1 cellular context compared by ENCODE assay signal in the genomic region with DNA sequence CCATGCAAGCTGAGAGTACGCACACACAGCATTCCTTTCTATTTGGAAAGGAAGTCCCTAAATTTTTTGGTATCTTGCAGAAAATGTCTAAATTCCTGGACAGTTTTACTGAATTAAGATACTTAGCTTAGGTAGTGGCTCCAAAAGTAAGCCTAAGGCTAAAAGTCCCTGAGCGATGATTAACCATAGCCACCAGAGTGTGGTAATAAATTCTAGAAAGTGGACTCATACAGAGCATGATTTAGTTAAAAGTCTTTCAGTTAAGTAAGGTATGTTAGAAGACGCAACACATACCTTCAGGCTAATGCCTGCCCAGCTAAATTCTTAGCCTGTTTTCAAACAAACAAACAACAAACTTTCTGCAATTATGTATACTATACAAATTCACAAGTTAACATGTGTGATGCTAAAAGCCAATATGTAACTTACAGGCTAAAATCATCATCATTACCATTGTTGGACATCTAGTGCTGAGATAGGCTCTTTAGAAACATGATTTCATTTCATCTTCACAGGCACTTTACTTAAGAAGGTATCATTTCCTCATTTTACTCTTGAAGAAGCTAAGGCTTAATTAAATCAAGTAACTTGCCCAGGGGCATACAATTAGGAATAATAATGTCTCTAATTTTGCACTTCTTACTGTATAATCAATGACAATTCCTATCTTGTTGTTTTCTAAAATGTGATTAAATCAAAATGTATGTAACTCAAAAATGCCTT.
TF ChIP-seq lines count a peak whose summit lies in the region.

No MANE protein-coding gene starts in this region.

TF ChIP-seq in GM12878, 131 proteins besides CTCF, POLR2A, EP300 and RAD21 (continued from another document):
- TF ChIP-seq, protein P1, sequence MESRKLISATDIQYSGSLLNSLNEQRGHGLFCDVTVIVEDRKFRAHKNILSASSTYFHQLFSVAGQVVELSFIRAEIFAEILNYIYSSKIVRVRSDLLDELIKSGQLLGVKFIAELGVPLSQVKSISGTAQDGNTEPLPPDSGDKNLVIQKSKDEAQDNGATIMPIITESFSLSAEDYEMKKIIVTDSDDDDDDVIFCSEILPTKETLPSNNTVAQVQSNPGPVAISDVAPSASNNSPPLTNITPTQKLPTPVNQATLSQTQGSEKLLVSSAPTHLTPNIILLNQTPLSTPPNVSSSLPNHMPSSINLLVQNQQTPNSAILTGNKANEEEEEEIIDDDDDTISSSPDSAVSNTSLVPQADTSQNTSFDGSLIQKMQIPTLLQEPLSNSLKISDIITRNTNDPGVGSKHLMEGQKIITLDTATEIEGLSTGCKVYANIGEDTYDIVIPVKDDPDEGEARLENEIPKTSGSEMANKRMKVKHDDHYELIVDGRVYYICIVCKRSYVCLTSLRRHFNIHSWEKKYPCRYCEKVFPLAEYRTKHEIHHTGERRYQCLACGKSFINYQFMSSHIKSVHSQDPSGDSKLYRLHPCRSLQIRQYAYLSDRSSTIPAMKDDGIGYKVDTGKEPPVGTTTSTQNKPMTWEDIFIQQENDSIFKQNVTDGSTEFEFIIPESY (IDR thresholded peaks at IDR 0.05): no peak
- TF ChIP-seq NFIC (IDR thresholded peaks at IDR 0.05; ENCODE audit: low read depth, low read length) (no peak), CREB1 (IDR thresholded peaks at IDR 0.05; ENCODE audit: low read depth) (no peak), ZNF384 (IDR thresholded peaks at IDR 0.05; ENCODE audit: borderline replicate concordance, low read depth, low read length) (no peak), EZH2 (IDR thresholded peaks at IDR 0.05; ENCODE audit: borderline replicate concordance, control insufficient read depth, low read depth, low read length) (no peak), SREBF1 (IDR thresholded peaks at IDR 0.05; ENCODE audit: low read length) (no peak), ATF7 (IDR thresholded peaks at IDR 0.05; ENCODE audit: low read depth) (peak; percentile 30), EGR1 (IDR thresholded peaks at IDR 0.05; ENCODE audit: borderline replicate concordance in 1 of 2, low read depth in 2 of 2, low read length in 2 of 2) (no peak), SUZ12 (IDR thresholded peaks at IDR 0.05; ENCODE audit: unreplicated experiment) (no peak), TBL1XR1 (IDR thresholded peaks at IDR 0.05; ENCODE audit: low read depth, low read length) (no peak), RFX5 (IDR thresholded peaks at IDR 0.05; ENCODE audit: low read depth, low read length) (no peak), DPF2 (IDR thresholded peaks at IDR 0.05) (peak; percentile 46; the same call in 1 of the 2 replicates), POLR2AphosphoS5 (IDR thresholded peaks at IDR 0.05; ENCODE audit: low read length) (no peak), KLF5 (IDR thresholded peaks at IDR 0.05; ENCODE audit: partially characterized antibody) (no peak), MTA2 (IDR thresholded peaks at IDR 0.05; ENCODE audit: low read depth) (peak; percentile 79), ZSCAN29 (IDR thresholded peaks at IDR 0.05) (no peak), SUPT20H (IDR thresholded peaks at IDR 0.05; ENCODE audit: borderline replicate concordance, control insufficient read depth, low read depth, low read length) (no peak), TCF3 (IDR thresholded peaks at IDR 0.05; ENCODE audit: borderline replicate concordance, insufficient read depth, low read depth, low read length) (no peak), ZNF24 (IDR thresholded peaks at IDR 0.05) (peak; percentile 78), BHLHE40 (IDR thresholded peaks at IDR 0.05; ENCODE audit: borderline replicate concordance in 1 of 2, low read depth in 2 of 2, low read length in 1 of 2) (no peak), CHD2 (IDR thresholded peaks at IDR 0.05; ENCODE audit: borderline replicate concordance, low read depth, low read length) (no peak), HDAC2 (IDR thresholded peaks at IDR 0.05) (no peak), FOS (IDR thresholded peaks at IDR 0.05; ENCODE audit: borderline replicate concordance, extremely low read depth, insufficient read length) (no peak), HDAC6 (IDR thresholded peaks at IDR 0.05; ENCODE audit: unreplicated experiment) (no peak)
- TF ChIP-seq, protein P2, sequence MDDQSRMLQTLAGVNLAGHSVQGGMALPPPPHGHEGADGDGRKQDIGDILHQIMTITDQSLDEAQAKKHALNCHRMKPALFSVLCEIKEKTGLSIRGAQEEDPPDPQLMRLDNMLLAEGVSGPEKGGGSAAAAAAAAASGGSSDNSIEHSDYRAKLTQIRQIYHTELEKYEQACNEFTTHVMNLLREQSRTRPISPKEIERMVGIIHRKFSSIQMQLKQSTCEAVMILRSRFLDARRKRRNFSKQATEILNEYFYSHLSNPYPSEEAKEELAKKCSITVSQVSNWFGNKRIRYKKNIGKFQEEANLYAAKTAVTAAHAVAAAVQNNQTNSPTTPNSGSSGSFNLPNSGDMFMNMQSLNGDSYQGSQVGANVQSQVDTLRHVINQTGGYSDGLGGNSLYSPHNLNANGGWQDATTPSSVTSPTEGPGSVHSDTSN (IDR thresholded peaks at IDR 0.05; ENCODE audit: insufficient replicate concordance, low read depth, low read length): no peak
- TF ChIP-seq, protein P3, sequence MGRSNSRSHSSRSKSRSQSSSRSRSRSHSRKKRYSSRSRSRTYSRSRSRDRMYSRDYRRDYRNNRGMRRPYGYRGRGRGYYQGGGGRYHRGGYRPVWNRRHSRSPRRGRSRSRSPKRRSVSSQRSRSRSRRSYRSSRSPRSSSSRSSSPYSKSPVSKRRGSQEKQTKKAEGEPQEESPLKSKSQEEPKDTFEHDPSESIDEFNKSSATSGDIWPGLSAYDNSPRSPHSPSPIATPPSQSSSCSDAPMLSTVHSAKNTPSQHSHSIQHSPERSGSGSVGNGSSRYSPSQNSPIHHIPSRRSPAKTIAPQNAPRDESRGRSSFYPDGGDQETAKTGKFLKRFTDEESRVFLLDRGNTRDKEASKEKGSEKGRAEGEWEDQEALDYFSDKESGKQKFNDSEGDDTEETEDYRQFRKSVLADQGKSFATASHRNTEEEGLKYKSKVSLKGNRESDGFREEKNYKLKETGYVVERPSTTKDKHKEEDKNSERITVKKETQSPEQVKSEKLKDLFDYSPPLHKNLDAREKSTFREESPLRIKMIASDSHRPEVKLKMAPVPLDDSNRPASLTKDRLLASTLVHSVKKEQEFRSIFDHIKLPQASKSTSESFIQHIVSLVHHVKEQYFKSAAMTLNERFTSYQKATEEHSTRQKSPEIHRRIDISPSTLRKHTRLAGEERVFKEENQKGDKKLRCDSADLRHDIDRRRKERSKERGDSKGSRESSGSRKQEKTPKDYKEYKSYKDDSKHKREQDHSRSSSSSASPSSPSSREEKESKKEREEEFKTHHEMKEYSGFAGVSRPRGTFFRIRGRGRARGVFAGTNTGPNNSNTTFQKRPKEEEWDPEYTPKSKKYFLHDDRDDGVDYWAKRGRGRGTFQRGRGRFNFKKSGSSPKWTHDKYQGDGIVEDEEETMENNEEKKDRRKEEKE (IDR thresholded peaks at IDR 0.05): no peak
- TF ChIP-seq, protein P4, sequence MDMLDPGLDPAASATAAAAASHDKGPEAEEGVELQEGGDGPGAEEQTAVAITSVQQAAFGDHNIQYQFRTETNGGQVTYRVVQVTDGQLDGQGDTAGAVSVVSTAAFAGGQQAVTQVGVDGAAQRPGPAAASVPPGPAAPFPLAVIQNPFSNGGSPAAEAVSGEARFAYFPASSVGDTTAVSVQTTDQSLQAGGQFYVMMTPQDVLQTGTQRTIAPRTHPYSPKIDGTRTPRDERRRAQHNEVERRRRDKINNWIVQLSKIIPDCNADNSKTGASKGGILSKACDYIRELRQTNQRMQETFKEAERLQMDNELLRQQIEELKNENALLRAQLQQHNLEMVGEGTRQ (IDR thresholded peaks at IDR 0.05; ENCODE audit: borderline replicate concordance, low read depth, low read length): no peak
- TF ChIP-seq, protein P5, sequence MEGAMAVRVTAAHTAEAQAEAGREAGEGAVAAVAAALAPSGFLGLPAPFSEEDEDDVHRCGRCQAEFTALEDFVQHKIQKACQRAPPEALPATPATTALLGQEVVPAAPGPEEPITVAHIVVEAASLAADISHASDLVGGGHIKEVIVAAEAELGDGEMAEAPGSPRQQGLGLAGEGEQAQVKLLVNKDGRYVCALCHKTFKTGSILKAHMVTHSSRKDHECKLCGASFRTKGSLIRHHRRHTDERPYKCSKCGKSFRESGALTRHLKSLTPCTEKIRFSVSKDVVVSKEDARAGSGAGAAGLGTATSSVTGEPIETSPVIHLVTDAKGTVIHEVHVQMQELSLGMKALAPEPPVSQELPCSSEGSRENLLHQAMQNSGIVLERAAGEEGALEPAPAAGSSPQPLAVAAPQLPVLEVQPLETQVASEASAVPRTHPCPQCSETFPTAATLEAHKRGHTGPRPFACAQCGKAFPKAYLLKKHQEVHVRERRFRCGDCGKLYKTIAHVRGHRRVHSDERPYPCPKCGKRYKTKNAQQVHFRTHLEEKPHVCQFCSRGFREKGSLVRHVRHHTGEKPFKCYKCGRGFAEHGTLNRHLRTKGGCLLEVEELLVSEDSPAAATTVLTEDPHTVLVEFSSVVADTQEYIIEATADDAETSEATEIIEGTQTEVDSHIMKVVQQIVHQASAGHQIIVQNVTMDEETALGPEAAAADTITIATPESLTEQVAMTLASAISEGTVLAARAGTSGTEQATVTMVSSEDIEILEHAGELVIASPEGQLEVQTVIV (IDR thresholded peaks at IDR 0.05; ENCODE audit: borderline replicate concordance, partially characterized antibody): no peak
- TF ChIP-seq, protein P6, sequence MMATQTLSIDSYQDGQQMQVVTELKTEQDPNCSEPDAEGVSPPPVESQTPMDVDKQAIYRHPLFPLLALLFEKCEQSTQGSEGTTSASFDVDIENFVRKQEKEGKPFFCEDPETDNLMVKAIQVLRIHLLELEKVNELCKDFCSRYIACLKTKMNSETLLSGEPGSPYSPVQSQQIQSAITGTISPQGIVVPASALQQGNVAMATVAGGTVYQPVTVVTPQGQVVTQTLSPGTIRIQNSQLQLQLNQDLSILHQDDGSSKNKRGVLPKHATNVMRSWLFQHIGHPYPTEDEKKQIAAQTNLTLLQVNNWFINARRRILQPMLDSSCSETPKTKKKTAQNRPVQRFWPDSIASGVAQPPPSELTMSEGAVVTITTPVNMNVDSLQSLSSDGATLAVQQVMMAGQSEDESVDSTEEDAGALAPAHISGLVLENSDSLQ (IDR thresholded peaks at IDR 0.05): no peak
- TF ChIP-seq, protein P7, sequence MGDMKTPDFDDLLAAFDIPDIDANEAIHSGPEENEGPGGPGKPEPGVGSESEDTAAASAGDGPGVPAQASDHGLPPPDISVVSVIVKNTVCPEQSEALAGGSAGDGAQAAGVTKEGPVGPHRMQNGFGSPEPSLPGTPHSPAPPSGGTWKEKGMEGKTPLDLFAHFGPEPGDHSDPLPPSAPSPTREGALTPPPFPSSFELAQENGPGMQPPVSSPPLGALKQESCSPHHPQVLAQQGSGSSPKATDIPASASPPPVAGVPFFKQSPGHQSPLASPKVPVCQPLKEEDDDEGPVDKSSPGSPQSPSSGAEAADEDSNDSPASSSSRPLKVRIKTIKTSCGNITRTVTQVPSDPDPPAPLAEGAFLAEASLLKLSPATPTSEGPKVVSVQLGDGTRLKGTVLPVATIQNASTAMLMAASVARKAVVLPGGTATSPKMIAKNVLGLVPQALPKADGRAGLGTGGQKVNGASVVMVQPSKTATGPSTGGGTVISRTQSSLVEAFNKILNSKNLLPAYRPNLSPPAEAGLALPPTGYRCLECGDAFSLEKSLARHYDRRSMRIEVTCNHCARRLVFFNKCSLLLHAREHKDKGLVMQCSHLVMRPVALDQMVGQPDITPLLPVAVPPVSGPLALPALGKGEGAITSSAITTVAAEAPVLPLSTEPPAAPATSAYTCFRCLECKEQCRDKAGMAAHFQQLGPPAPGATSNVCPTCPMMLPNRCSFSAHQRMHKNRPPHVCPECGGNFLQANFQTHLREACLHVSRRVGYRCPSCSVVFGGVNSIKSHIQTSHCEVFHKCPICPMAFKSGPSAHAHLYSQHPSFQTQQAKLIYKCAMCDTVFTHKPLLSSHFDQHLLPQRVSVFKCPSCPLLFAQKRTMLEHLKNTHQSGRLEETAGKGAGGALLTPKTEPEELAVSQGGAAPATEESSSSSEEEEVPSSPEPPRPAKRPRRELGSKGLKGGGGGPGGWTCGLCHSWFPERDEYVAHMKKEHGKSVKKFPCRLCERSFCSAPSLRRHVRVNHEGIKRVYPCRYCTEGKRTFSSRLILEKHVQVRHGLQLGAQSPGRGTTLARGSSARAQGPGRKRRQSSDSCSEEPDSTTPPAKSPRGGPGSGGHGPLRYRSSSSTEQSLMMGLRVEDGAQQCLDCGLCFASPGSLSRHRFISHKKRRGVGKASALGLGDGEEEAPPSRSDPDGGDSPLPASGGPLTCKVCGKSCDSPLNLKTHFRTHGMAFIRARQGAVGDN (IDR thresholded peaks at IDR 0.05): no peak
- TF ChIP-seq, protein P8, sequence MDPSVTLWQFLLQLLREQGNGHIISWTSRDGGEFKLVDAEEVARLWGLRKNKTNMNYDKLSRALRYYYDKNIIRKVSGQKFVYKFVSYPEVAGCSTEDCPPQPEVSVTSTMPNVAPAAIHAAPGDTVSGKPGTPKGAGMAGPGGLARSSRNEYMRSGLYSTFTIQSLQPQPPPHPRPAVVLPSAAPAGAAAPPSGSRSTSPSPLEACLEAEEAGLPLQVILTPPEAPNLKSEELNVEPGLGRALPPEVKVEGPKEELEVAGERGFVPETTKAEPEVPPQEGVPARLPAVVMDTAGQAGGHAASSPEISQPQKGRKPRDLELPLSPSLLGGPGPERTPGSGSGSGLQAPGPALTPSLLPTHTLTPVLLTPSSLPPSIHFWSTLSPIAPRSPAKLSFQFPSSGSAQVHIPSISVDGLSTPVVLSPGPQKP (IDR thresholded peaks at IDR 0.05; ENCODE audit: low read depth, low read length): no peak
